ENCODE assay signal across 1 cellular context in the genomic region with DNA sequence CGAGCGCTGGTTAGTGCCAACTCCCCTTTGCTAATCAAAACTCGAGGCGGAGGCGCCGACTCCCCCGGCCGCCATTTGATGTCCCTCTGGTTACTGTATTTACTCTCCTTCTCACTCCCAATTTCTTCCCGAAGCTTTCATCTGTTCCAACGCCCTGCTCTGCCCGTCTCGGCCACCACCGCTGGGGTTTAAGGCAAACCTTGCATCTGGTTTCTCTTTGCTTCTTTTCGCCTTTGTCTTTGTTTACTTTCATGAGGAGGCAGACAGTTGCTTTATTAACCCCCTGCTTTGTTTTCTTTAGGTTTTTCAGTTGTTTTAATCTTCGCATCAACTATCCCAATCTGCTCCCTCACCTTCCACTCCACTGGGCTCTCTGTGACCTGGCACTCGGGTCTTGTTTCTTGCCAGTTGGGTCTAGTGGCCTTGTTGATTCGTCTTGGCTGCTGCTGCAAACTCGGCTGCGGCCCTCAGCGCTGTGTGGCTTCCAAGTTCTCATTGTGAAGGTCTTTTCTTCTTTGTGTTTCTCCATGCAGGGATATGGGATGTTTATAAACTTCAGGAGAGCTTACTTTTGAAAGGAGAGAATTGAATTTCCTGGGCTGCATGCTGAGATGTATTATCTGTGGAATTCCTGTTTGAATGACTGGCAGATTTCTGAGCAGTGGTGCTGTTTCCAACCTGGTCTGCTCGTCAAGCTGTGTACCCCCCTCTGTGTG.
TF ChIP-seq lines count a peak whose summit lies in the region.

No MANE protein-coding gene starts in this region.

TF ChIP-seq in A549, 52 proteins besides CTCF, POLR2A, EP300 and RAD21 (continued from another document):
- TF ChIP-seq, protein P1, sequence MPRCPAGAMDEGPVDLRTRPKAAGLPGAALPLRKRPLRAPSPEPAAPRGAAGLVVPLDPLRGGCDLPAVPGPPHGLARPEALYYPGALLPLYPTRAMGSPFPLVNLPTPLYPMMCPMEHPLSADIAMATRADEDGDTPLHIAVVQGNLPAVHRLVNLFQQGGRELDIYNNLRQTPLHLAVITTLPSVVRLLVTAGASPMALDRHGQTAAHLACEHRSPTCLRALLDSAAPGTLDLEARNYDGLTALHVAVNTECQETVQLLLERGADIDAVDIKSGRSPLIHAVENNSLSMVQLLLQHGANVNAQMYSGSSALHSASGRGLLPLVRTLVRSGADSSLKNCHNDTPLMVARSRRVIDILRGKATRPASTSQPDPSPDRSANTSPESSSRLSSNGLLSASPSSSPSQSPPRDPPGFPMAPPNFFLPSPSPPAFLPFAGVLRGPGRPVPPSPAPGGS (IDR thresholded peaks at IDR 0.05) = no peak
